ENCODE assay signal across 1 cellular context in the genomic region with DNA sequence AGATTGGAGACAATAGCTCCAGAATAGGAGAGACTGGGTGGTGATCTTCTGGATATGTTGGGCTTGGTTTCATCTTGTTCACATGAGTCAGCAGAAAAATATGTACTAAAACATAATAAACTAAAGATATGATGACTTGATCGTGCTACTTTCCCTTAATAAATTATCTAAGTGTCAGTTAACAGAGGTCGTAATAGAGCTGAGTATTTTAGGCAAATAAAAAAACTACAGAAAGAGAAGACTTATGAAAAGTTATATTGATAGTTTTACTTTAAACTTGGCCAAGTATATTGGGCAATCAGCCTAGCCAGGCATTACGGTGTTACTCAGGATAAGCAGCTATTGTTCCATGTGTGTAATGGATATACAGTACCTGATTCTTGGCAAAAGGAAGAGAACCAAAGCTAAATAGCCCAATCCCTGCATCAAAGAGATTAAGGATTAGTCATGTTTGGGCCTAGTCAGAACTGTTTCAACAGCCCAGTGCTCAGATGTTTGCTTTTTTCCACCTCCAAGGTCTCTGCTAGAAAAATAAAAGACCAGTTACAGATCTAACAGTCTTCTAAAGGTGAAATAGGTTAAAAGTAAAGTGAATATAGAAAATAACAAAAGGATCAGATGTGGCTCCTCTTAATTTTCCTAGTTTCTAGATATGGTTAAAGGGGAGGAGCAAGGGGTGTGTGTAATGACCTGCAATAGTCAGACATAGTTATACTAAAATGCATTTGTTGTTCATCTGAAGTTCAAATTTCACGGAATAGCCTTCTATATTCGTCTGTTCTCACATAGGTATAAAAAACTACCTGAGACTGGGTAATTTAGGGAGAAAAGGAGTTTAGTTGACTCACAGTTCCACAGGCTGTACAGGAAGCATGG.
TF ChIP-seq lines count a peak whose summit lies in the region.

No MANE protein-coding gene starts in this region.

TF ChIP-seq in HepG2, 621 proteins besides CTCF, POLR2A, EP300 and RAD21 (continued from another document and continues in another):
- TF ChIP-seq, protein P1, sequence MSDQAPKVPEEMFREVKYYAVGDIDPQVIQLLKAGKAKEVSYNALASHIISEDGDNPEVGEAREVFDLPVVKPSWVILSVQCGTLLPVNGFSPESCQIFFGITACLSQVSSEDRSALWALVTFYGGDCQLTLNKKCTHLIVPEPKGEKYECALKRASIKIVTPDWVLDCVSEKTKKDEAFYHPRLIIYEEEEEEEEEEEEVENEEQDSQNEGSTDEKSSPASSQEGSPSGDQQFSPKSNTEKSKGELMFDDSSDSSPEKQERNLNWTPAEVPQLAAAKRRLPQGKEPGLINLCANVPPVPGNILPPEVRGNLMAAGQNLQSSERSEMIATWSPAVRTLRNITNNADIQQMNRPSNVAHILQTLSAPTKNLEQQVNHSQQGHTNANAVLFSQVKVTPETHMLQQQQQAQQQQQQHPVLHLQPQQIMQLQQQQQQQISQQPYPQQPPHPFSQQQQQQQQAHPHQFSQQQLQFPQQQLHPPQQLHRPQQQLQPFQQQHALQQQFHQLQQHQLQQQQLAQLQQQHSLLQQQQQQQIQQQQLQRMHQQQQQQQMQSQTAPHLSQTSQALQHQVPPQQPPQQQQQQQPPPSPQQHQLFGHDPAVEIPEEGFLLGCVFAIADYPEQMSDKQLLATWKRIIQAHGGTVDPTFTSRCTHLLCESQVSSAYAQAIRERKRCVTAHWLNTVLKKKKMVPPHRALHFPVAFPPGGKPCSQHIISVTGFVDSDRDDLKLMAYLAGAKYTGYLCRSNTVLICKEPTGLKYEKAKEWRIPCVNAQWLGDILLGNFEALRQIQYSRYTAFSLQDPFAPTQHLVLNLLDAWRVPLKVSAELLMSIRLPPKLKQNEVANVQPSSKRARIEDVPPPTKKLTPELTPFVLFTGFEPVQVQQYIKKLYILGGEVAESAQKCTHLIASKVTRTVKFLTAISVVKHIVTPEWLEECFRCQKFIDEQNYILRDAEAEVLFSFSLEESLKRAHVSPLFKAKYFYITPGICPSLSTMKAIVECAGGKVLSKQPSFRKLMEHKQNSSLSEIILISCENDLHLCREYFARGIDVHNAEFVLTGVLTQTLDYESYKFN (CRISPR knock-in tag; conservative IDR thresholded peaks at IDR 0.05), result no peak
- TF ChIP-seq, protein P2, sequence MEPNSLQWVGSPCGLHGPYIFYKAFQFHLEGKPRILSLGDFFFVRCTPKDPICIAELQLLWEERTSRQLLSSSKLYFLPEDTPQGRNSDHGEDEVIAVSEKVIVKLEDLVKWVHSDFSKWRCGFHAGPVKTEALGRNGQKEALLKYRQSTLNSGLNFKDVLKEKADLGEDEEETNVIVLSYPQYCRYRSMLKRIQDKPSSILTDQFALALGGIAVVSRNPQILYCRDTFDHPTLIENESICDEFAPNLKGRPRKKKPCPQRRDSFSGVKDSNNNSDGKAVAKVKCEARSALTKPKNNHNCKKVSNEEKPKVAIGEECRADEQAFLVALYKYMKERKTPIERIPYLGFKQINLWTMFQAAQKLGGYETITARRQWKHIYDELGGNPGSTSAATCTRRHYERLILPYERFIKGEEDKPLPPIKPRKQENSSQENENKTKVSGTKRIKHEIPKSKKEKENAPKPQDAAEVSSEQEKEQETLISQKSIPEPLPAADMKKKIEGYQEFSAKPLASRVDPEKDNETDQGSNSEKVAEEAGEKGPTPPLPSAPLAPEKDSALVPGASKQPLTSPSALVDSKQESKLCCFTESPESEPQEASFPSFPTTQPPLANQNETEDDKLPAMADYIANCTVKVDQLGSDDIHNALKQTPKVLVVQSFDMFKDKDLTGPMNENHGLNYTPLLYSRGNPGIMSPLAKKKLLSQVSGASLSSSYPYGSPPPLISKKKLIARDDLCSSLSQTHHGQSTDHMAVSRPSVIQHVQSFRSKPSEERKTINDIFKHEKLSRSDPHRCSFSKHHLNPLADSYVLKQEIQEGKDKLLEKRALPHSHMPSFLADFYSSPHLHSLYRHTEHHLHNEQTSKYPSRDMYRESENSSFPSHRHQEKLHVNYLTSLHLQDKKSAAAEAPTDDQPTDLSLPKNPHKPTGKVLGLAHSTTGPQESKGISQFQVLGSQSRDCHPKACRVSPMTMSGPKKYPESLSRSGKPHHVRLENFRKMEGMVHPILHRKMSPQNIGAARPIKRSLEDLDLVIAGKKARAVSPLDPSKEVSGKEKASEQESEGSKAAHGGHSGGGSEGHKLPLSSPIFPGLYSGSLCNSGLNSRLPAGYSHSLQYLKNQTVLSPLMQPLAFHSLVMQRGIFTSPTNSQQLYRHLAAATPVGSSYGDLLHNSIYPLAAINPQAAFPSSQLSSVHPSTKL (CRISPR knock-in tag; IDR thresholded peaks at IDR 0.05), result peak; percentile 72
- TF ChIP-seq, protein P3, sequence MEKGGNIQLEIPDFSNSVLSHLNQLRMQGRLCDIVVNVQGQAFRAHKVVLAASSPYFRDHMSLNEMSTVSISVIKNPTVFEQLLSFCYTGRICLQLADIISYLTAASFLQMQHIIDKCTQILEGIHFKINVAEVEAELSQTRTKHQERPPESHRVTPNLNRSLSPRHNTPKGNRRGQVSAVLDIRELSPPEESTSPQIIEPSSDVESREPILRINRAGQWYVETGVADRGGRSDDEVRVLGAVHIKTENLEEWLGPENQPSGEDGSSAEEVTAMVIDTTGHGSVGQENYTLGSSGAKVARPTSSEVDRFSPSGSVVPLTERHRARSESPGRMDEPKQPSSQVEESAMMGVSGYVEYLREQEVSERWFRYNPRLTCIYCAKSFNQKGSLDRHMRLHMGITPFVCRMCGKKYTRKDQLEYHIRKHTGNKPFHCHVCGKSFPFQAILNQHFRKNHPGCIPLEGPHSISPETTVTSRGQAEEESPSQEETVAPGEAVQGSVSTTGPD (CRISPR knock-in tag; IDR thresholded peaks at IDR 0.05), result no peak
- TF ChIP-seq NCOA1 (CRISPR knock-in tag; IDR thresholded peaks at IDR 0.05), result no peak
- TF ChIP-seq RCOR2 (CRISPR knock-in tag; IDR thresholded peaks at IDR 0.05), result no peak
- no peak for TF ChIP-seq BCL6 (CRISPR knock-in tag; IDR thresholded peaks at IDR 0.05)
- peak; percentile 79 for TF ChIP-seq FOSL2 (CRISPR knock-in tag; IDR thresholded peaks at IDR 0.05)
- no peak for TF ChIP-seq TBX3 (IDR thresholded peaks at IDR 0.05; ENCODE audit: borderline replicate concordance)
- no peak for TF ChIP-seq AGO2 (optimal IDR thresholded peaks at IDR 0.05; ENCODE audit: low read depth, low read length)
- no peak for TF ChIP-seq SP4 (CRISPR knock-in tag; IDR thresholded peaks at IDR 0.05)
- TF ChIP-seq, protein P4, sequence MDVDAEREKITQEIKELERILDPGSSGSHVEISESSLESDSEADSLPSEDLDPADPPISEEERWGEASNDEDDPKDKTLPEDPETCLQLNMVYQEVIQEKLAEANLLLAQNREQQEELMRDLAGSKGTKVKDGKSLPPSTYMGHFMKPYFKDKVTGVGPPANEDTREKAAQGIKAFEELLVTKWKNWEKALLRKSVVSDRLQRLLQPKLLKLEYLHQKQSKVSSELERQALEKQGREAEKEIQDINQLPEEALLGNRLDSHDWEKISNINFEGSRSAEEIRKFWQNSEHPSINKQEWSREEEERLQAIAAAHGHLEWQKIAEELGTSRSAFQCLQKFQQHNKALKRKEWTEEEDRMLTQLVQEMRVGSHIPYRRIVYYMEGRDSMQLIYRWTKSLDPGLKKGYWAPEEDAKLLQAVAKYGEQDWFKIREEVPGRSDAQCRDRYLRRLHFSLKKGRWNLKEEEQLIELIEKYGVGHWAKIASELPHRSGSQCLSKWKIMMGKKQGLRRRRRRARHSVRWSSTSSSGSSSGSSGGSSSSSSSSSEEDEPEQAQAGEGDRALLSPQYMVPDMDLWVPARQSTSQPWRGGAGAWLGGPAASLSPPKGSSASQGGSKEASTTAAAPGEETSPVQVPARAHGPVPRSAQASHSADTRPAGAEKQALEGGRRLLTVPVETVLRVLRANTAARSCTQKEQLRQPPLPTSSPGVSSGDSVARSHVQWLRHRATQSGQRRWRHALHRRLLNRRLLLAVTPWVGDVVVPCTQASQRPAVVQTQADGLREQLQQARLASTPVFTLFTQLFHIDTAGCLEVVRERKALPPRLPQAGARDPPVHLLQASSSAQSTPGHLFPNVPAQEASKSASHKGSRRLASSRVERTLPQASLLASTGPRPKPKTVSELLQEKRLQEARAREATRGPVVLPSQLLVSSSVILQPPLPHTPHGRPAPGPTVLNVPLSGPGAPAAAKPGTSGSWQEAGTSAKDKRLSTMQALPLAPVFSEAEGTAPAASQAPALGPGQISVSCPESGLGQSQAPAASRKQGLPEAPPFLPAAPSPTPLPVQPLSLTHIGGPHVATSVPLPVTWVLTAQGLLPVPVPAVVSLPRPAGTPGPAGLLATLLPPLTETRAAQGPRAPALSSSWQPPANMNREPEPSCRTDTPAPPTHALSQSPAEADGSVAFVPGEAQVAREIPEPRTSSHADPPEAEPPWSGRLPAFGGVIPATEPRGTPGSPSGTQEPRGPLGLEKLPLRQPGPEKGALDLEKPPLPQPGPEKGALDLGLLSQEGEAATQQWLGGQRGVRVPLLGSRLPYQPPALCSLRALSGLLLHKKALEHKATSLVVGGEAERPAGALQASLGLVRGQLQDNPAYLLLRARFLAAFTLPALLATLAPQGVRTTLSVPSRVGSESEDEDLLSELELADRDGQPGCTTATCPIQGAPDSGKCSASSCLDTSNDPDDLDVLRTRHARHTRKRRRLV (CRISPR knock-in tag; IDR thresholded peaks at IDR 0.05), result no peak
- TF ChIP-seq, protein P5, sequence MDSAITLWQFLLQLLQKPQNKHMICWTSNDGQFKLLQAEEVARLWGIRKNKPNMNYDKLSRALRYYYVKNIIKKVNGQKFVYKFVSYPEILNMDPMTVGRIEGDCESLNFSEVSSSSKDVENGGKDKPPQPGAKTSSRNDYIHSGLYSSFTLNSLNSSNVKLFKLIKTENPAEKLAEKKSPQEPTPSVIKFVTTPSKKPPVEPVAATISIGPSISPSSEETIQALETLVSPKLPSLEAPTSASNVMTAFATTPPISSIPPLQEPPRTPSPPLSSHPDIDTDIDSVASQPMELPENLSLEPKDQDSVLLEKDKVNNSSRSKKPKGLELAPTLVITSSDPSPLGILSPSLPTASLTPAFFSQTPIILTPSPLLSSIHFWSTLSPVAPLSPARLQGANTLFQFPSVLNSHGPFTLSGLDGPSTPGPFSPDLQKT (CRISPR knock-in tag; IDR thresholded peaks at IDR 0.05; ENCODE audit: borderline replicate concordance), result no peak
- no peak for TF ChIP-seq BRCA1 (CRISPR knock-in tag; IDR thresholded peaks at IDR 0.05)
- TF ChIP-seq, protein P6, sequence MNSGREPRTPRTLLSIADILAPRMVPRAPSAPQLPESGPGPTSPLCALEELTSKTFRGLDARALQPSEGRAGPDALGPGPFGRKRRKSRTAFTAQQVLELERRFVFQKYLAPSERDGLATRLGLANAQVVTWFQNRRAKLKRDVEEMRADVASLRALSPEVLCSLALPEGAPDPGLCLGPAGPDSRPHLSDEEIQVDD (CRISPR knock-in tag; IDR thresholded peaks at IDR 0.05; ENCODE audit: borderline replicate concordance), result no peak
- no peak for TF ChIP-seq CBX5 (CRISPR knock-in tag; IDR thresholded peaks at IDR 0.05; ENCODE audit: borderline replicate concordance)
- peak; percentile 71 for TF ChIP-seq NCOA2 (CRISPR knock-in tag; IDR thresholded peaks at IDR 0.05)
- TF ChIP-seq RXRA (CRISPR knock-in tag; IDR thresholded peaks at IDR 0.05), result no peak
- TF ChIP-seq, protein P7, sequence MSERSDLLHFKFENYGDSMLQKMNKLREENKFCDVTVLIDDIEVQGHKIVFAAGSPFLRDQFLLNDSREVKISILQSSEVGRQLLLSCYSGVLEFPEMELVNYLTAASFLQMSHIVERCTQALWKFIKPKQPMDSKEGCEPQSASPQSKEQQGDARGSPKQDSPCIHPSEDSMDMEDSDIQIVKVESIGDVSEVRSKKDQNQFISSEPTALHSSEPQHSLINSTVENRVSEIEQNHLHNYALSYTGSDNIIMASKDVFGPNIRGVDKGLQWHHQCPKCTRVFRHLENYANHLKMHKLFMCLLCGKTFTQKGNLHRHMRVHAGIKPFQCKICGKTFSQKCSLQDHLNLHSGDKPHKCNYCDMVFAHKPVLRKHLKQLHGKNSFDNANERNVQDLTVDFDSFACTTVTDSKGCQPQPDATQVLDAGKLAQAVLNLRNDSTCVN (CRISPR knock-in tag; IDR thresholded peaks at IDR 0.05; ENCODE audit: borderline replicate concordance), result no peak
- TF ChIP-seq ZNF713 (CRISPR knock-in tag; IDR thresholded peaks at IDR 0.05), result no peak
- TF ChIP-seq ZNF446 (CRISPR knock-in tag; IDR thresholded peaks at IDR 0.05), result no peak
- TF ChIP-seq, protein P8, sequence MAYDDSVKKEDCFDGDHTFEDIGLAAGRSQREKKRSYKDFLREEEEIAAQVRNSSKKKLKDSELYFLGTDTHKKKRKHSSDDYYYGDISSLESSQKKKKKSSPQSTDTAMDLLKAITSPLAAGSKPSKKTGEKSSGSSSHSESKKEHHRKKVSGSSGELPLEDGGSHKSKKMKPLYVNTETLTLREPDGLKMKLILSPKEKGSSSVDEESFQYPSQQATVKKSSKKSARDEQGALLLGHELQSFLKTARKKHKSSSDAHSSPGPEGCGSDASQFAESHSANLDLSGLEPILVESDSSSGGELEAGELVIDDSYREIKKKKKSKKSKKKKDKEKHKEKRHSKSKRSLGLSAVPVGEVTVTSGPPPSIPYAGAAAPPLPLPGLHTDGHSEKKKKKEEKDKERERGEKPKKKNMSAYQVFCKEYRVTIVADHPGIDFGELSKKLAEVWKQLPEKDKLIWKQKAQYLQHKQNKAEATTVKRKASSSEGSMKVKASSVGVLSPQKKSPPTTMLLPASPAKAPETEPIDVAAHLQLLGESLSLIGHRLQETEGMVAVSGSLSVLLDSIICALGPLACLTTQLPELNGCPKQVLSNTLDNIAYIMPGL (CRISPR knock-in tag; IDR thresholded peaks at IDR 0.05; ENCODE audit: borderline replicate concordance in 1 of 2, low read depth in 1 of 2), result no peak
- peak; percentile 38; the same call in 1 of the 2 replicates for TF ChIP-seq HMG20A (CRISPR knock-in tag; IDR thresholded peaks at IDR 0.05; ENCODE audit: borderline replicate concordance)
- TF ChIP-seq, protein P9, sequence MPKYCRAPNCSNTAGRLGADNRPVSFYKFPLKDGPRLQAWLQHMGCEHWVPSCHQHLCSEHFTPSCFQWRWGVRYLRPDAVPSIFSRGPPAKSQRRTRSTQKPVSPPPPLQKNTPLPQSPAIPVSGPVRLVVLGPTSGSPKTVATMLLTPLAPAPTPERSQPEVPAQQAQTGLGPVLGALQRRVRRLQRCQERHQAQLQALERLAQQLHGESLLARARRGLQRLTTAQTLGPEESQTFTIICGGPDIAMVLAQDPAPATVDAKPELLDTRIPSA (CRISPR knock-in tag; IDR thresholded peaks at IDR 0.05; ENCODE audit: borderline replicate concordance), result no peak
- no peak for TF ChIP-seq SMAD1 (CRISPR knock-in tag; IDR thresholded peaks at IDR 0.05; ENCODE audit: borderline replicate concordance, low read depth)
- no peak for TF ChIP-seq U2AF2 (IDR thresholded peaks at IDR 0.05; ENCODE audit: low read depth, low read length)
- no peak for TF ChIP-seq ZNF205 (CRISPR knock-in tag; IDR thresholded peaks at IDR 0.05)
- TF ChIP-seq, protein P10, sequence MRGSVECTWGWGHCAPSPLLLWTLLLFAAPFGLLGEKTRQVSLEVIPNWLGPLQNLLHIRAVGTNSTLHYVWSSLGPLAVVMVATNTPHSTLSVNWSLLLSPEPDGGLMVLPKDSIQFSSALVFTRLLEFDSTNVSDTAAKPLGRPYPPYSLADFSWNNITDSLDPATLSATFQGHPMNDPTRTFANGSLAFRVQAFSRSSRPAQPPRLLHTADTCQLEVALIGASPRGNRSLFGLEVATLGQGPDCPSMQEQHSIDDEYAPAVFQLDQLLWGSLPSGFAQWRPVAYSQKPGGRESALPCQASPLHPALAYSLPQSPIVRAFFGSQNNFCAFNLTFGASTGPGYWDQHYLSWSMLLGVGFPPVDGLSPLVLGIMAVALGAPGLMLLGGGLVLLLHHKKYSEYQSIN (CRISPR knock-in tag; IDR thresholded peaks at IDR 0.05; ENCODE audit: borderline replicate concordance), result no peak
